6 cellular contexts compared by ENCODE assay signal in genomic region chr11:134880788-134881187, GRCh38.
"Had no signal": no experiment of that assay in that cellular context is flagged by ENCODE, and none has a peak within 500 bp of the region (broad histone marks: within the 10 kb centered on the region; RNA-seq: fewer than 3 reads in every experiment).

No MANE protein-coding gene starts in this region.

- ATAC-seq: HepG2, K562 had no signal

- H3K36me3 Mint-ChIP-seq: IgD-negative memory B cell had no signal

- H3K27ac ChIP-seq: HL-60 had no signal

- DNase-seq: IMR-90, KBM-7 had no signal

- H3K4me3 ChIP-seq: K562 had no signal

- H3K4me3 Mint-ChIP-seq: IgD-negative memory B cell had no signal

- H3K27ac Mint-ChIP-seq: IgD-negative memory B cell had no signal
